18 cellular contexts compared by ENCODE assay signal in genomic region chr4:121567748-121568147, GRCh38.
A peak's percentile ranks its signal among the peaks of the same experiment; 100 is the strongest.
DNase-seq lines count a peak whose midpoint lies in the region; TF ChIP-seq lines count a peak whose summit lies in the region.
"Had no signal": no experiment of that assay in that cellular context is flagged by ENCODE, and none has a peak within 500 bp of the region (broad histone marks: within the 10 kb centered on the region; RNA-seq: fewer than 3 reads in every experiment).

No MANE protein-coding gene starts in this region.

- H3K4me1 Mint-ChIP-seq in H9, result peaks cover 12 to 14% of the 10 kb centered on the region in 2 experiments
- peaks cover 32% of the 10 kb centered on the region for H3K4me1 Mint-ChIP-seq in endodermal cell
- H3K4me1 Mint-ChIP-seq: B cell had no signal

- H2BK20ac ChIP-seq in H9 (ENCODE audit: low read depth, low read length, poor library complexity, severe bottlenecking), result no peak overlapping the region

- no peak overlapping the region for H3K23ac ChIP-seq in H9 (ENCODE audit: insufficient read length, low read depth, low read length)
- H3K23ac ChIP-seq in neuronal stem cell (ENCODE audit: low read depth, low read length, poor library complexity), result no peak overlapping the region

- H3K27ac Mint-ChIP-seq in H9 (no peak overlapping the region), endodermal cell (no peak overlapping the region)
- H3K27ac Mint-ChIP-seq: B cell; CD4-positive, alpha-beta T cell; CD8-positive, alpha-beta T cell had no signal

- no peak overlapping the region for H4K8ac ChIP-seq in H9 (replicated peaks; ENCODE audit: insufficient read length, low read depth, low read length)
- no peak overlapping the region for H4K8ac ChIP-seq in neuronal stem cell (ENCODE audit: low read depth, low read length)

- no CpG with 5 or more reads among the region's 4 CpGs for WGBS in H9 (ENCODE audit: extremely low coverage, insufficient read length, low lambda C conversion rate)
- WGBS in endodermal cell (ENCODE audit: insufficient coverage in 1 of 2, insufficient read length in 1 of 2), 2 experiments, result 85 to 100% methylated on average over 2 to 4 of the region's 4 CpGs
- WGBS in neuronal stem cell (ENCODE audit: extremely low coverage in 2 of 2, insufficient read length in 2 of 2, insufficient replicate concordance in 1 of 2), 2 donors, result no CpG with 5 or more reads among the region's 4 CpGs

- no peaks in the 10 kb centered on the region for H3K36me3 Mint-ChIP-seq in H9 (ENCODE audit: insufficient read depth in 1 of 3, low read depth in 3 of 3)
- peaks cover 2% of the 10 kb centered on the region for H3K36me3 Mint-ChIP-seq in endodermal cell (ENCODE audit: low read depth)
- H3K36me3 Mint-ChIP-seq: CD8-positive, alpha-beta T cell had no signal

- H3K79me2 ChIP-seq in H9 (ENCODE audit: insufficient read depth, low read length), result no peaks in the 10 kb centered on the region

- no peak overlapping the region for H3K4me3 ChIP-seq in endodermal cell (ENCODE audit: low read length)
- H3K4me3 ChIP-seq in neuronal stem cell (ENCODE audit: low read length in 2 of 2), result no peak overlapping the region
- no peak overlapping the region for H3K4me3 ChIP-seq in effector memory CD4-positive, alpha-beta T cell (ENCODE audit: insufficient read depth, low read depth, low read length, poor library complexity, severe bottlenecking)
- H3K4me3 ChIP-seq: BLaER1 treated with 17β-estradiol and CSF1 and Interleukin-3, amounts not matched to agents 10 nM and 100 nM; GM12878 had no signal

- H3K27me3 Mint-ChIP-seq in H9 (ENCODE audit: low read depth) (no peaks in the 10 kb centered on the region), endodermal cell (ENCODE audit: insufficient read depth) (no peaks in the 10 kb centered on the region)
- H3K27me3 Mint-ChIP-seq: B cell had no signal

- no peak overlapping the region for H3K4me2 ChIP-seq in H9 (ENCODE audit: insufficient read depth, insufficient read length, low read length)
- no peak overlapping the region for H3K4me2 ChIP-seq in neuronal stem cell (ENCODE audit: insufficient read depth, low read length, poor library complexity, severe bottlenecking)
- H3K4me2 ChIP-seq: BLaER1 treated with 17β-estradiol and CSF1 and Interleukin-3, amounts not matched to agents 10 nM and 100 nM had no signal

- H2BK5ac ChIP-seq in H9 (ENCODE audit: insufficient read length, low read length) (no peak overlapping the region), neuronal stem cell (ENCODE audit: low read length) (no peak overlapping the region)

- TF ChIP-seq CTCF in H9 (conservative IDR thresholded peaks at IDR 0.05) (no peak), endodermal cell (conservative IDR thresholded peaks at IDR 0.05) (no peak)

- no peak overlapping the region for H2BK120ac ChIP-seq in H9 (ENCODE audit: low read depth, low read length, poor library complexity, severe bottlenecking)
- no peak overlapping the region for H2BK120ac ChIP-seq in neuronal stem cell (ENCODE audit: low read depth, low read length)

- H3K9ac ChIP-seq in H9 (ENCODE audit: extremely low read depth, insufficient read length, low read length) (no peak overlapping the region), endodermal cell (ENCODE audit: extremely low read depth, low read length, poor library complexity, severe bottlenecking) (no peak overlapping the region), neuronal stem cell (ENCODE audit: low read depth, low read length, poor library complexity) (no peak overlapping the region)
- H3K9ac ChIP-seq: BLaER1 treated with 17β-estradiol and CSF1 and Interleukin-3, amounts not matched to agents 10 nM and 100 nM had no signal

- H4K20me1 ChIP-seq in H9 (ENCODE audit: control insufficient read depth, insufficient read depth, insufficient read length), result no peaks in the 10 kb centered on the region
- H4K20me1 ChIP-seq: BLaER1 treated with 17β-estradiol and CSF1 and Interleukin-3, amounts not matched to agents 10 nM and 100 nM had no signal

- H2BK15ac ChIP-seq in H9 (ENCODE audit: low read depth, low read length), result no peak overlapping the region
- H2BK15ac ChIP-seq in neuronal stem cell (ENCODE audit: low read length), result no peak overlapping the region

- no peak overlapping the region for H3K27ac ChIP-seq in H9 (ENCODE audit: insufficient read length, low read depth, low read length)
- H3K27ac ChIP-seq in endodermal cell (ENCODE audit: low read depth, low read length), result no peak overlapping the region
- no peak overlapping the region for H3K27ac ChIP-seq in neuronal stem cell (replicated peaks; ENCODE audit: low read length)
- no peak overlapping the region for H3K27ac ChIP-seq in effector memory CD4-positive, alpha-beta T cell (ENCODE audit: insufficient read depth, low read length, poor library complexity, severe bottlenecking)
- H3K27ac ChIP-seq: BLaER1 treated with 17β-estradiol and CSF1 and Interleukin-3, amounts not matched to agents 10 nM and 100 nM; C4-2B had no signal

- H3K79me1 ChIP-seq in H9 (ENCODE audit: insufficient read depth, low read depth, low read length, poor library complexity, severe bottlenecking) (no peaks in the 10 kb centered on the region), neuronal stem cell (ENCODE audit: low read depth, low read length) (no peaks in the 10 kb centered on the region)

- peaks cover 0 to 2% of the 10 kb centered on the region in 2 experiments; a peak in 1 of 5 replicates for H3K9me3 Mint-ChIP-seq in H9
- H3K9me3 Mint-ChIP-seq in endodermal cell, result peaks cover 28% of the 10 kb centered on the region
- H3K9me3 Mint-ChIP-seq: CD4-positive, alpha-beta T cell; CD8-positive, alpha-beta T cell had no signal

- H2AFZ ChIP-seq in H9 (ENCODE audit: low read length), result peak overlapping the region; percentile 48
- peak overlapping the region; percentile 66 for H2AFZ ChIP-seq in neuronal stem cell (ENCODE audit: low read length)

- H4K5ac ChIP-seq in H9 (ENCODE audit: insufficient read length, low read depth, low read length), result no peak overlapping the region

- no peak overlapping the region for H3K4ac ChIP-seq in H9 (ENCODE audit: low read depth, low read length)
- H3K4ac ChIP-seq in neuronal stem cell (ENCODE audit: low read length), result no peak overlapping the region

- H3K9me3 ChIP-seq in H9 (ENCODE audit: control insufficient read depth, low read depth, low read length) (no peaks in the 10 kb centered on the region), endodermal cell (ENCODE audit: control insufficient read depth, low read length) (peaks cover 12% of the 10 kb centered on the region), neuronal stem cell (replicated peaks in 1 of 2; ENCODE audit: control insufficient read depth in 2 of 2, insufficient read depth in 1 of 2, low read depth in 1 of 2, low read length in 2 of 2) (no peaks in the 10 kb centered on the region)
- H3K9me3 ChIP-seq in effector memory CD4-positive, alpha-beta T cell (ENCODE audit: control insufficient read depth, low read length), result no peaks in the 10 kb centered on the region
- H3K9me3 ChIP-seq: Caco-2 had no signal

- H3T11ph ChIP-seq in H9 (ENCODE audit: low read length), result no peak overlapping the region

- H3K23me2 ChIP-seq in H9 (ENCODE audit: insufficient read length, low read depth, low read length, poor library complexity, severe bottlenecking), result no peaks in the 10 kb centered on the region

- H3K14ac ChIP-seq in H9 (ENCODE audit: insufficient read depth, low read length), result no peak overlapping the region
- H3K14ac ChIP-seq in neuronal stem cell (ENCODE audit: low read length), result no peak overlapping the region

- no peak overlapping the region for H3K56ac ChIP-seq in H9 (ENCODE audit: insufficient read length, low read depth, low read length)

- H3K36me3 ChIP-seq in endodermal cell (ENCODE audit: control insufficient read depth, insufficient read depth, low read length) (no peaks in the 10 kb centered on the region), neuronal stem cell (replicated peaks in 1 of 2; ENCODE audit: control insufficient read depth in 2 of 2, insufficient read depth in 2 of 2, low read length in 2 of 2) (no peaks in the 10 kb centered on the region)
- H3K36me3 ChIP-seq in effector memory CD4-positive, alpha-beta T cell (ENCODE audit: control insufficient read depth, insufficient read depth, low read length), result no peaks in the 10 kb centered on the region
- H3K36me3 ChIP-seq: BLaER1 treated with 17β-estradiol and CSF1 and Interleukin-3, amounts not matched to agents 10 nM and 100 nM had no signal

- H4K91ac ChIP-seq in H9 (ENCODE audit: insufficient read length, low read depth, low read length), result no peak overlapping the region
- no peak overlapping the region for H4K91ac ChIP-seq in neuronal stem cell (ENCODE audit: low read depth, low read length, poor library complexity)

- no peaks in the 10 kb centered on the region for H3K27me3 ChIP-seq in H9 (ENCODE audit: insufficient read depth, low read length)
- H3K27me3 ChIP-seq in endodermal cell (ENCODE audit: control insufficient read depth, insufficient read depth, low read length, poor library complexity, severe bottlenecking), result no peaks in the 10 kb centered on the region
- H3K27me3 ChIP-seq in neuronal stem cell (ENCODE audit: control insufficient read depth in 3 of 3, insufficient read depth in 3 of 3, low read depth in 1 of 3, low read length in 3 of 3), result no peaks in the 10 kb centered on the region
- H3K27me3 ChIP-seq in effector memory CD4-positive, alpha-beta T cell (replicated peaks; ENCODE audit: control insufficient read depth, insufficient read depth, low read length, poor library complexity, severe bottlenecking), result no peaks in the 10 kb centered on the region
- H3K27me3 ChIP-seq: BLaER1 treated with 17β-estradiol and CSF1 and Interleukin-3, amounts not matched to agents 10 nM and 100 nM had no signal

- no peak overlapping the region for H3K4me3 Mint-ChIP-seq in H9
- no peak overlapping the region for H3K4me3 Mint-ChIP-seq in endodermal cell
- H3K4me3 Mint-ChIP-seq: B cell; CD4-positive, alpha-beta T cell; CD8-positive, alpha-beta T cell had no signal

- H2BK12ac ChIP-seq in H9 (ENCODE audit: insufficient read length, low read depth, low read length), result no peak overlapping the region
- no peak overlapping the region for H2BK12ac ChIP-seq in neuronal stem cell (ENCODE audit: low read length)

- H3K18ac ChIP-seq in H9 (ENCODE audit: insufficient read length, low read depth, low read length) (no peak overlapping the region), neuronal stem cell (ENCODE audit: low read length) (no peak overlapping the region)

- H2AK5ac ChIP-seq in H9 (ENCODE audit: insufficient read length, low read length), result no peak overlapping the region
- no peak overlapping the region for H2AK5ac ChIP-seq in neuronal stem cell (ENCODE audit: low read depth, low read length)

- no peaks in the 10 kb centered on the region; the same call in 1 of the 2 replicates for H3K4me1 ChIP-seq in H9 (ENCODE audit: insufficient read depth, low read length)
- peaks cover 7% of the 10 kb centered on the region for H3K4me1 ChIP-seq in endodermal cell (ENCODE audit: control insufficient read depth, insufficient read depth, low read length)
- H3K4me1 ChIP-seq in neuronal stem cell (ENCODE audit: control insufficient read depth in 2 of 2, insufficient read depth in 1 of 2, low read depth in 1 of 2, low read length in 2 of 2), result no peaks in the 10 kb centered on the region
- H3K4me1 ChIP-seq in effector memory CD4-positive, alpha-beta T cell (ENCODE audit: control insufficient read depth, insufficient read depth, low read length, poor library complexity, severe bottlenecking), result no peaks in the 10 kb centered on the region
- H3K4me1 ChIP-seq: Caco-2 had no signal

- DNase-seq in H9, result no peak
- DNase-seq in endodermal cell, result peak; percentile 57
- no peak for DNase-seq in neuronal stem cell (ENCODE audit: low spot score)
- DNase-seq in GF-D8 (lab: John Stamatoyannopoulos, UW), result no peak
- DNase-seq in AG08395 (ENCODE audit: low spot score), result no peak
- DNase-seq in effector memory CD4-positive, alpha-beta T cell, result no peak
- DNase-seq: 8988T; ACHN; AML-193; Caco-2; Calu3; CD4-positive, alpha-beta T cell; CD8-positive, alpha-beta T cell; DMS79 treated with DMSO at 0.1 percent for 48 hours had no signal
